ENCODE assay signal across 21 cellular contexts in the genomic region with DNA sequence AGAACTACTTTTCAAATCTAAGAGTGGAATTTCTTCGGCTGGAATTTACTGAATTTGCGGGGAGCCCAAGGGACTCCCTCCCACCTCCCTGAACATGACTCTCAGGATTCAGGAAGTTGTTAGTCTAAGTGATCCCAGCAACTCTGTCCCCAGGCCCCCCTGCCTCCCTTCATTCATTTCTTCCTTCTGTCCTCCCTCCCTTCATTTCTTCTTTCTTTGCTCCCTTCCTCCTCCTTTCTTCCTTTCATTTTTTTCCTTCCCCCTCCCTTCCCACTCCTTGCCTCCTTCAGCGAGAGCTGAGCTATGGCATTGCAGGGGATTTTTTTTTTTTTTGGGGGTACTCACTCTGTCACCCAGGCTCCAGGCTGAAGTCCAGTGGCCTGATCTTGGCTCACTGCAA. TPM values are rescaled to one million over a fixed set of nuclear protein-coding genes. Genes with fewer than 3 reads are reported as not detected.
"Had no signal": no experiment of that assay in that cellular context is flagged by ENCODE, and none has a peak within 500 bp of the region (broad histone marks: within the 10 kb centered on the region; RNA-seq: fewer than 3 reads in every experiment).

No MANE protein-coding gene starts in this region.

- H3K9me3 Mint-ChIP-seq: memory B cell; naive thymus-derived CD4-positive, alpha-beta T cell; stimulated activated effector memory CD8-positive, alpha-beta T cell treated with anti-CD3 and anti-CD28 coated beads, Interleukin-12 subunit alpha, Interleukin-12 subunit beta, amount 100 ng/mL, for 72 hours had no signal

- ATAC-seq: foreskin keratinocyte; left cardiac atrium; lower lobe of right lung; naive thymus-derived CD4-positive, alpha-beta T cell; stimulated activated effector memory CD8-positive, alpha-beta T cell treated with anti-CD3 and anti-CD28 coated beads, Interleukin-12 subunit alpha, Interleukin-12 subunit beta, amount 100 ng/mL, for 72 hours; stimulated activated naive CD8-positive, alpha-beta T cell treated with anti-CD3 and anti-CD28 coated beads, Interleukin-15, Interleukin-2, amounts not matched to agents 100 U/mL and 50 U/mL, for 24 hours had no signal

- H3K36me3 Mint-ChIP-seq: memory B cell; naive thymus-derived CD4-positive, alpha-beta T cell; stimulated activated effector memory CD8-positive, alpha-beta T cell treated with anti-CD3 and anti-CD28 coated beads, Interleukin-12 subunit alpha, Interleukin-12 subunit beta, amount 100 ng/mL, for 72 hours had no signal

- H3K4me3 ChIP-seq: colonic mucosa, left ventricle myocardium inferior, lower lobe of right lung, right atrium auricular region, smooth muscle cell, suprapubic skin, thyroid gland had no signal

- H3K27me3 ChIP-seq: colonic mucosa, foreskin keratinocyte, right atrium auricular region, suprapubic skin, thyroid gland had no signal

- H3K9me3 ChIP-seq: colonic mucosa, left ventricle myocardium inferior, lower lobe of right lung, neutrophil, right atrium auricular region, suprapubic skin, thyroid gland had no signal

- H3K4me3 Mint-ChIP-seq: memory B cell; naive thymus-derived CD4-positive, alpha-beta T cell; stimulated activated effector memory CD8-positive, alpha-beta T cell treated with anti-CD3 and anti-CD28 coated beads, Interleukin-12 subunit alpha, Interleukin-12 subunit beta, amount 100 ng/mL, for 72 hours had no signal

- H3K27ac ChIP-seq: colonic mucosa, foreskin keratinocyte, left ventricle myocardium inferior, lower lobe of right lung, neutrophil, right atrium auricular region, suprapubic skin, thyroid gland had no signal

- H3K36me3 ChIP-seq: colonic mucosa, left ventricle myocardium inferior, lower lobe of right lung, neutrophil, right atrium auricular region, suprapubic skin, thyroid gland had no signal

- DNase-seq: colonic mucosa; dermis blood vessel endothelial cell; erythroblast; foreskin keratinocyte; kidney; left cardiac atrium; left ventricle myocardium inferior; lower lobe of right lung; naive thymus-derived CD4-positive, alpha-beta T cell; stimulated activated CD4-positive, alpha-beta T cell treated with anti-CD3 and anti-CD28 coated beads, Interleukin-2, amount 100 ng/mL, for 48 hours; stimulated activated CD8-positive, alpha-beta memory T cell treated with anti-CD3 and anti-CD28 coated beads, Interleukin-4, amount 100 ng/mL, for 48 hours; stimulated activated naive CD8-positive, alpha-beta T cell treated with anti-CD3 and anti-CD28 coated beads, Interleukin-15, Interleukin-2, amounts not matched to agents 100 U/mL and 50 U/mL, for 24 hours; thyroid gland had no signal

- H3K27ac Mint-ChIP-seq: memory B cell; naive thymus-derived CD4-positive, alpha-beta T cell; stimulated activated effector memory CD8-positive, alpha-beta T cell treated with anti-CD3 and anti-CD28 coated beads, Interleukin-12 subunit alpha, Interleukin-12 subunit beta, amount 100 ng/mL, for 72 hours had no signal

RNA-seq across cellular contexts. Expression of gene KLHL10, which starts 40.2 kb away (rescaled TPM):
- total RNA-seq: cerebellum; colonic mucosa; dermis blood vessel endothelial cell; left ventricle myocardium inferior; naive thymus-derived CD4-positive, alpha-beta T cell; osteocyte; right atrium auricular region; smooth muscle cell had no signal
